Comparison of ENCODE assay signal across 7 cellular contexts in the genomic region with DNA sequence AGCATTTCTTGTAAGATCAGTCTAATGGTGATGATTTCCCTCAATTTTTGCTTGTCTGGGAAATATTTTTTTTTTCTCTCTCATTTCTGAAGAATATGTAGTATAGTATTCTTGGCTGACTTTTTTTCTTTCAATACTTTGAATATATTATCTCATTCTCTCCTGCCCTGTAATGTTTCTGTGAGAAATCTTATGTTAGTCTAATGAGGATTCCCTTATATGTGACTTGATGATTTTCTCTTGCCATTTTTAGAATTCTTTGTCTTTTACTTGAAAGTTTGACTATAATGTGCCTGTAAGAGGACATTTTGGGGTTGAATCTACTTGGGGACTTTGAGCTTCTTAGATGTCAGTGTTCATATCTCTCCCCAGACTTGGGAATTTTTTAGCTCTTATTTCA. TPM values are rescaled to one million over a fixed set of nuclear protein-coding genes. Genes with fewer than 3 reads are reported as not detected.
"Had no signal": no experiment of that assay in that cellular context is flagged by ENCODE, and none has a peak within 500 bp of the region (broad histone marks: within the 10 kb centered on the region; RNA-seq: fewer than 3 reads in every experiment).

No MANE protein-coding gene starts in this region.

- DNase-seq: GM23248, GOT3, H7, IMR-90 had no signal

- ATAC-seq: HCT116, K562 had no signal

RNA-seq across cellular contexts. Expression of gene PCBP3, which starts 40.0 kb away (rescaled TPM):
- total RNA-seq: HT-29 had no signal
